17 cellular contexts compared by ENCODE assay signal in the genomic region with DNA sequence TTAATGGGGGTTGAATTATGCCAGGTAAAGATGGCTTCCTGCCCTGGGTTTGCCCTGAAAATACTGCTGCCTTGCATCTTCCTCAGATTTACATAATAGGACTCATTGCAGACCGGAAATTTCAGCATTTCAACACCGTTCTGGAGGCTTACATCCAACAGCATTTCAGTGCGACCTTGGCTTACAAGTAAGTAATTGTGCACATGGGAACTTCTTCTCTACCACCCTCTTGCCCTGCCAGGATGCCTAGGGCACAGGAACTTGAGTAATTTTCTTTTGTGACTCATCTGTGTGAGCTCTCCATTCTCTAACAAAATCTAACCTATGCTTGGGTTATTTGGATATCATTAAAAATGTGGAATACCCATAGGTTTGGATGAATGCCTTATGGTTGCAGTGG.
A peak's percentile ranks its signal among the peaks of the same experiment; 100 is the strongest.
DNase-seq lines count a peak whose midpoint lies in the region; ATAC-seq, FAIRE-seq and TF ChIP-seq lines count a peak whose summit lies in the region.
"Had no signal": no experiment of that assay in that cellular context is flagged by ENCODE, and none has a peak within 500 bp of the region (broad histone marks: within the 10 kb centered on the region; RNA-seq: fewer than 3 reads in every experiment).

No MANE protein-coding gene starts in this region.

- no peaks in the 10 kb centered on the region for H3K4me1 ChIP-seq in naive thymus-derived CD4-positive, alpha-beta T cell (ENCODE audit: control insufficient read depth in 2 of 2, insufficient read depth in 2 of 2, low read length in 2 of 2)
- H3K4me1 ChIP-seq: colonic mucosa, gastroesophageal sphincter, sigmoid colon had no signal

- TF ChIP-seq CTCF in cardiac fibroblast (IDR thresholded peaks at IDR 0.05; ENCODE audit: low read depth, low read length) = no peak

- POLR2A ChIA-PET in naive thymus-derived CD4-positive, alpha-beta T cell (lab: Charles Lee) = no interaction called here

- H3K27me3 Mint-ChIP-seq in naive thymus-derived CD4-positive, alpha-beta T cell = no peaks in the 10 kb centered on the region
- H3K27me3 Mint-ChIP-seq: activated naive CD8-positive, alpha-beta T cell treated with anti-CD3 and anti-CD28 coated beads for 36 hours; CD4-positive, CD25-positive, alpha-beta regulatory T cell; naive B cell had no signal

- intact Hi-C loops in naive thymus-derived CD4-positive, alpha-beta T cell (cut with micrococcal nuclease) = no loop called here

- FAIRE-seq in HTR-8/SVneo (lab: Jason Lieb, UNC) = no peak

- no peaks in the 10 kb centered on the region for H3K9me3 ChIP-seq in naive thymus-derived CD4-positive, alpha-beta T cell (ENCODE audit: control insufficient read depth in 2 of 3, low read length in 3 of 3)
- H3K9me3 ChIP-seq: colonic mucosa, gastroesophageal sphincter, sigmoid colon had no signal

- peaks cover 60 to 99% (median 97%) of the 10 kb centered on the region in 5 donors for H3K36me3 Mint-ChIP-seq in naive thymus-derived CD4-positive, alpha-beta T cell

- peak; percentile 82 for ATAC-seq in naive thymus-derived CD4-positive, alpha-beta T cell
- ATAC-seq: gastroesophageal sphincter had no signal

- CTCF ChIA-PET in naive thymus-derived CD4-positive, alpha-beta T cell (lab: Charles Lee) = no interaction called here

- H3K36me3 ChIP-seq in naive thymus-derived CD4-positive, alpha-beta T cell (ENCODE audit: control insufficient read depth in 2 of 3, insufficient read depth in 3 of 3, low read length in 3 of 3) = peaks cover 47 to 96% (median 69%) of the 10 kb centered on the region in 3 experiments
- H3K36me3 ChIP-seq: colonic mucosa, gastroesophageal sphincter, sigmoid colon had no signal

- DNase-seq in ELR (ENCODE audit: low read depth) = peak; percentile 74
- peak; percentile 84 for DNase-seq in NOMO-1 treated with dmso at 0.1 percent for 144 hours (lab: John Stamatoyannopoulos, UW; ENCODE audit: unreplicated experiment)
- DNase-seq in cardiac fibroblast (ENCODE audit: low read depth in 2 of 2) = peak; percentile 80 to 88
- DNase-seq in naive thymus-derived CD4-positive, alpha-beta T cell = no peak
- no peak for DNase-seq in HTR-8/SVneo (ENCODE audit: insufficient read length, low spot score)
- no peak for DNase-seq in iPS-NIHi7 (ENCODE audit: extremely low spot score)
- DNase-seq in substantia nigra (lab: John Stamatoyannopoulos, UW) = no peak
- DNase-seq in SHP77 (lab: John Stamatoyannopoulos, UW) = no peak
- DNase-seq: activated naive CD8-positive, alpha-beta T cell treated with anti-CD3 and anti-CD28 coated beads for 36 hours; CD4-positive, CD25-positive, alpha-beta regulatory T cell; colonic mucosa; GDM1; naive B cell; NCI-H1417; NCI-H510A; sigmoid colon had no signal

- H3K4me3 ChIP-seq in cardiac fibroblast (replicated peaks in 1 of 2; ENCODE audit: low read depth in 2 of 2, low read length in 2 of 2) = no peak overlapping the region
- no peak overlapping the region for H3K4me3 ChIP-seq in naive thymus-derived CD4-positive, alpha-beta T cell (ENCODE audit: low read length)
- H3K4me3 ChIP-seq: colonic mucosa, gastroesophageal sphincter, sigmoid colon had no signal

- H3K4me3 Mint-ChIP-seq in naive thymus-derived CD4-positive, alpha-beta T cell = no peak overlapping the region
- H3K4me3 Mint-ChIP-seq: activated naive CD8-positive, alpha-beta T cell treated with anti-CD3 and anti-CD28 coated beads for 36 hours; CD4-positive, CD25-positive, alpha-beta regulatory T cell; naive B cell had no signal

- no peak overlapping the region for H3K27ac Mint-ChIP-seq in naive thymus-derived CD4-positive, alpha-beta T cell
- H3K27ac Mint-ChIP-seq: activated naive CD8-positive, alpha-beta T cell treated with anti-CD3 and anti-CD28 coated beads for 36 hours had no signal

- H3K27me3 ChIP-seq in naive thymus-derived CD4-positive, alpha-beta T cell (ENCODE audit: control insufficient read depth in 2 of 2, insufficient read depth in 2 of 2, low read length in 2 of 2) = no peaks in the 10 kb centered on the region
- H3K27me3 ChIP-seq: colonic mucosa, sigmoid colon had no signal

- peaks cover 0 to 4% (median 0%) of the 10 kb centered on the region in 7 donors for H3K4me1 Mint-ChIP-seq in naive thymus-derived CD4-positive, alpha-beta T cell

- H3K27ac ChIP-seq in naive thymus-derived CD4-positive, alpha-beta T cell (ENCODE audit: low read depth, low read length) = no peak overlapping the region
- no peak overlapping the region for H3K27ac ChIP-seq in substantia nigra (ENCODE audit: low read depth, low read length, poor library complexity, severe bottlenecking)
- H3K27ac ChIP-seq: colonic mucosa, gastroesophageal sphincter, sigmoid colon had no signal

- peaks cover 0 to 9% (median 0%) of the 10 kb centered on the region in 11 donors for H3K9me3 Mint-ChIP-seq in naive thymus-derived CD4-positive, alpha-beta T cell
- H3K9me3 Mint-ChIP-seq: naive B cell had no signal

Comparison
In these comparisons a context has a peak if more than half of its experiments do, and no peak if none do; other contexts are left out.
1. DNase-seq: peak in ELR (single experiment), NOMO-1 treated with dmso at 0.1 percent for 144 hours (single experiment) and cardiac fibroblast (2 of 2); none in naive thymus-derived CD4-positive, alpha-beta T cell (0 of 9), HTR-8/SVneo (single experiment), iPS-NIHi7 (single experiment), substantia nigra (0 of 49) and SHP77 (0 of 2).